Comparison of ENCODE assay signal across 9 cellular contexts in the genomic region with DNA sequence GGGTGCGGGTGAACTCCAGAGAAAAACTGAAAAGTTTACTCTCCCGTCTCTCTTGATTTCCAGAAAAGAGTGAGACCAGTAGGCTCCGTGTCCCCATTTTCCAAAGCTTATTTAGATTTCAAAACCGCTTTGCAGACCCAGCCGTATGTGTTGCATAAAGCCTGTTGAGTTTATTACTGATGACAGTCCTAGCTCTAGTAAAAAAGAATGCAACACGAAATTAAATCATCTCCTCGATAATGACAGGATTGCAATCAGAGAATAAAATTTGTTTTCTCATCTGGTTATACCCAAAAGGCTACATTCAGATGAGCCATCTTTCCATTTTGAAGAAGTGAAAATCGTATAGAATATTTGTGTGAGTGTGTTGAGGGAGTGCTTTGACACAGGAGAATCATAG. TPM values are rescaled to one million over a fixed set of nuclear protein-coding genes. Genes with fewer than 3 reads are reported as not detected.
"Had no signal": no experiment of that assay in that cellular context is flagged by ENCODE, and none has a peak within 500 bp of the region (broad histone marks: within the 10 kb centered on the region; RNA-seq: fewer than 3 reads in every experiment).

No MANE protein-coding gene starts in this region.

- ATAC-seq: GM23338, HCT116, K562 had no signal

- DNase-seq: H7, HFFc6, IMR-90, KG1 had no signal

- H3K4me2 ChIP-seq: GM23338 had no signal

- H3K4me3 ChIP-seq: GM23338, HAP-1, K562 had no signal

- H3K4me1 ChIP-seq: HAP-1 had no signal

- FAIRE-seq: HTR-8/SVneo, K562 had no signal

- H3K36me3 ChIP-seq: HAP-1 had no signal

RNA-seq across cellular contexts. Expression of gene VCX3A, which starts 16.1 kb away (rescaled TPM):
- polyA plus RNA-seq: IMR-90 had no signal
